In the genomic region with DNA sequence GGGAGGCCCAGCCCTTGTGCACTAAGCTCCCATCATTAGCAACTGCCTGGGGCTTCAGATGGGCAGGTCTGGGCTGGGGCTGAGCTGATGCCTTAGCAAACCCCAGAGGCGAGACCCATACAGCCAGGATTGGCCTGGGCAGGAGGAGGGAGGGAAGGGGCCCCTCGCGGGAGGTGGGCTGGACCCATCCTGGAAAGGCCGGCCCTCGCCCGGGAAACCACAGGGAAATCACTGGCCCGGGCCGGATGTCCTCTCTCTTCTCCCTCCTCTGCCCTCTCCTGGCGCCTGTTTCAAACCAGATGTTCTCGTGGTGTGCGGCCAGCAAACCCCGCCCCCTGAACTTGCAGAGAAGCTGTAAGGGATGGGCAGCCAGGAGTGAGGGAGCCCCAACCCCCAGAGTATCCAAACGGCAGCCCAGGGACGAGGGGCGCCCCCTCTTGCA, we compare ENCODE assay signal across 1 cellular context.
TF ChIP-seq lines count a peak whose summit lies in the region.

No MANE protein-coding gene starts in this region.

TF ChIP-seq in K562, 482 proteins besides CTCF, POLR2A, EP300 and RAD21 (continued from another document):
- TF ChIP-seq, protein P1, sequence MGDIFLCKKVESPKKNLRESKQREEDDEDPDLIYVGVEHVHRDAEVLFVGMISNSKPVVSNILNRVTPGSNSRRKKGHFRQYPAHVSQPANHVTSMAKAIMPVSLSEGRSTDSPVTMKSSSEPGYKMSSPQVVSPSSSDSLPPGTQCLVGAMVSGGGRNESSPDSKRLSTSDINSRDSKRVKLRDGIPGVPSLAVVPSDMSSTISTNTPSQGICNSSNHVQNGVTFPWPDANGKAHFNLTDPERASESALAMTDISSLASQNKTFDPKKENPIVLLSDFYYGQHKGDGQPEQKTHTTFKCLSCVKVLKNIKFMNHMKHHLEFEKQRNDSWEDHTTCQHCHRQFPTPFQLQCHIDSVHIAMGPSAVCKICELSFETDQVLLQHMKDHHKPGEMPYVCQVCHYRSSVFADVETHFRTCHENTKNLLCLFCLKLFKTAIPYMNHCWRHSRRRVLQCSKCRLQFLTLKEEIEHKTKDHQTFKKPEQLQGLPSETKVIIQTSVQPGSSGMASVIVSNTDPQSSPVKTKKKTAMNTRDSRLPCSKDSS (IDR thresholded peaks at IDR 0.05; ENCODE audit: low read depth, partially characterized antibody), result no peak
